8 cellular contexts compared by ENCODE assay signal in genomic region chr1:212791676-212792395, GRCh38. TPM values are rescaled to one million over a fixed set of nuclear protein-coding genes. Genes with fewer than 3 reads are reported as not detected.
DNase-seq lines count a peak whose midpoint lies in the region; ATAC-seq and TF ChIP-seq lines count a peak whose summit lies in the region.

A gene with protein sequence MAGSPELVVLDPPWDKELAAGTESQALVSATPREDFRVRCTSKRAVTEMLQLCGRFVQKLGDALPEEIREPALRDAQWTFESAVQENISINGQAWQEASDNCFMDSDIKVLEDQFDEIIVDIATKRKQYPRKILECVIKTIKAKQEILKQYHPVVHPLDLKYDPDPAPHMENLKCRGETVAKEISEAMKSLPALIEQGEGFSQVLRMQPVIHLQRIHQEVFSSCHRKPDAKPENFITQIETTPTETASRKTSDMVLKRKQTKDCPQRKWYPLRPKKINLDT (minus strand): TSS chr1:212791777. CDS start chr1:212791763, 14 bp downstream.
TSS of gene TATDN3 (plus strand) at chr1:212791894. CDS start at chr1:212791922, 28 bp downstream.

- peaks cover 22 to 88% (median 57%) of the 10 kb centered on the region in 6 donors for H3K4me1 ChIP-seq in spleen

- TF ChIP-seq CTCF in AG09309 (IDR thresholded peaks at IDR 0.05; ENCODE audit: control insufficient read depth, insufficient read depth, low read depth, low read length, missing control alignments) = no peak
- peak in 1 of 11 experiments; percentile 24 for TF ChIP-seq CTCF in spleen (IDR thresholded peaks at IDR 0.05 in 8 of 11, conservative IDR thresholded peaks at IDR 0.05 in 3 of 11)

- H3K36me3 ChIP-seq in spleen = peaks cover 0 to 24% (median 8%) of the 10 kb centered on the region in 6 donors

- intact Hi-C loops in spleen (cut with DNase I; ENCODE audit: low total_unique reads) = no loop called here

- TF ChIP-seq POLR2A in spleen (IDR thresholded peaks at IDR 0.05) = peak; percentile 67 to 96 (median 84)

- no peaks in the 10 kb centered on the region for H3K9me3 ChIP-seq in spleen

- WGBS in spleen, 5 donors = 0% methylated on average over 31 to 46 of the region's 46 CpGs

- peak within 1 kb of the TSS; percentile 87 for H3K4me3 ChIP-seq in AG09309 (ENCODE audit: control insufficient read depth, low read depth, low read length)
- H3K4me3 ChIP-seq in spleen = peak within 1 kb of the TSS; percentile 69 to 99 (median 94)

- ATAC-seq in GM19023 (IDR thresholded peaks at IDR 0.05; ENCODE audit: unreplicated experiment) (peak; percentile 78), HG03196 (IDR thresholded peaks at IDR 0.05; ENCODE audit: unreplicated experiment) (peak; percentile 86)

- DNase-seq in AG09309 (ENCODE audit: low read depth) = peak; percentile 86
- peak; percentile 70 for DNase-seq in NCI-H226
- peak; percentile 76 to 98 (median 88) for DNase-seq in activated CD4-positive, CD25-positive, alpha-beta regulatory T cell (lab: John Stamatoyannopoulos, UW)
- DNase-seq in caudate nucleus (lab: John Stamatoyannopoulos, UW) = peak in 59 of 61 donors; percentile 47 to 92 (median 84)
- peak; percentile 97 for DNase-seq in inferior parietal cortex (ENCODE audit: extremely low spot score)
- DNase-seq in spleen = peak; percentile 97

- peak within 1 kb of the TSS; percentile 87 for H3K27ac ChIP-seq in caudate nucleus (ENCODE audit: low read depth, low read length)
- H3K27ac ChIP-seq in spleen = peak within 1 kb of the TSS; percentile 92 to 97 (median 96)

- H3K27me3 ChIP-seq in spleen (replicated peaks in 1 of 7) = no peaks in the 10 kb centered on the region

RNA-seq across cellular contexts. Expression of the first gene that starts in this region (rescaled TPM):
- 10 to 100 TPM; 30.6 to 92.3 (median 41.8) TPM for total RNA-seq in spleen
- 10 to 100 TPM; 16.4 to 33.6 (median 22.1) TPM for polyA plus RNA-seq in spleen

RNA-seq across cellular contexts. Expression of gene TATDN3, which starts in this region (rescaled TPM):
- 10 to 100 TPM; 13.5 to 28.3 (median 22.7) TPM for total RNA-seq in spleen
- 10 to 100 TPM; 13.5 to 16.9 (median 15.0) TPM for polyA plus RNA-seq in spleen

Comparison
In these comparisons a context has a peak if more than half of its experiments do, and no peak if none do; other contexts are left out.
1. Peak in every context shown above with its lines: DNase-seq, ATAC-seq, H3K4me3 ChIP-seq and H3K27ac ChIP-seq.